In genomic region chr12:69348162-69348938, GRCh38 we compare ENCODE assay signal across 11 cellular contexts. TPM values are rescaled to one million over a fixed set of nuclear protein-coding genes. Genes with fewer than 3 reads are reported as not detected.
DNase-seq lines count a peak whose midpoint lies in the region; FAIRE-seq and TF ChIP-seq lines count a peak whose summit lies in the region.
"Had no signal": no experiment of that assay in that cellular context is flagged by ENCODE, and none has a peak within 500 bp of the region (broad histone marks: within the 10 kb centered on the region; RNA-seq: fewer than 3 reads in every experiment).

TSS of gene LYZ (plus strand) at chr12:69348381. CDS start at chr12:69348409, 28 bp downstream.

- peaks cover 27% of the 10 kb centered on the region for H3K4me1 Mint-ChIP-seq in dendritic cell treated with granulocyte-macrophage colony-stimulating factor and Interleukin-4, amounts not matched to agents 40 ng/mL and 50 ng/mL, for 4 days (ENCODE audit: low read depth)
- H3K4me1 Mint-ChIP-seq in activated CD4-positive, alpha-beta memory T cell treated with anti-CD3 and anti-CD28 coated beads, Interleukin-2, amount 10 ng/mL, durations not matched to agents 7 days and 5 days = peaks cover 5% of the 10 kb centered on the region

- TF ChIP-seq CTCF in NB4 (IDR thresholded peaks at IDR 0.05; ENCODE audit: low read depth, low read length) (no peak), vagina (IDR thresholded peaks at IDR 0.05) (no peak)

- H3K4me3 ChIP-seq in NB4 (ENCODE audit: low read depth, low read length) (peak within 1 kb of the TSS; percentile 75), mucosa of stomach (ENCODE audit: low read length) (peak within 1 kb of the TSS; percentile 31), vagina (no peak within 1 kb of the TSS)

- H3K9me3 ChIP-seq in mucosa of stomach (ENCODE audit: control insufficient read depth, low read length) (no peaks in the 10 kb centered on the region), vagina (no peaks in the 10 kb centered on the region)

- FAIRE-seq in GM19239 (lab: Jason Lieb, UNC) = no peak

- H3K27me3 Mint-ChIP-seq in dendritic cell treated with granulocyte-macrophage colony-stimulating factor and Interleukin-4, amounts not matched to agents 40 ng/mL and 50 ng/mL, for 4 days = no peaks in the 10 kb centered on the region
- peaks cover 2% of the 10 kb centered on the region for H3K27me3 Mint-ChIP-seq in activated CD4-positive, alpha-beta memory T cell treated with anti-CD3 and anti-CD28 coated beads, Interleukin-2, amount 10 ng/mL, durations not matched to agents 7 days and 5 days

- no peak for TF ChIP-seq POLR2A in NB4 (IDR thresholded peaks at IDR 0.05; ENCODE audit: extremely low read depth, insufficient read length)
- TF ChIP-seq POLR2A in vagina (IDR thresholded peaks at IDR 0.05) = no peak

- intact Hi-C loops in dendritic cell treated with granulocyte-macrophage colony-stimulating factor and Interleukin-4, amounts not matched to agents 40 ng/mL and 50 ng/mL, for 4 days (cut with micrococcal nuclease) = loop anchor here (1.0 to 2.0 kb wide), 2 partner anchors 10 to 58 kb away; no protein-coding TSS in a partner anchor
- intact Hi-C loops in vagina (cut with DNase I) = no loop called here

- CTCF ChIA-PET in activated CD4-positive, alpha-beta memory T cell treated with anti-CD3 and anti-CD28 coated beads, Interleukin-2, amount 10 ng/mL, durations not matched to agents 7 days and 5 days (lab: Charles Lee) = interaction anchor here (1.0 to 2.1 kb wide), 5 partner anchors 9 to 192 kb away, joined by 3 to 14 read pairs (median 4); no protein-coding TSS in a partner anchor

- peak within 1 kb of the TSS; percentile 91 for H3K27ac Mint-ChIP-seq in dendritic cell treated with granulocyte-macrophage colony-stimulating factor and Interleukin-4, amounts not matched to agents 40 ng/mL and 50 ng/mL, for 4 days
- no peak within 1 kb of the TSS for H3K27ac Mint-ChIP-seq in activated CD4-positive, alpha-beta memory T cell treated with anti-CD3 and anti-CD28 coated beads, Interleukin-2, amount 10 ng/mL, durations not matched to agents 7 days and 5 days

- no peaks in the 10 kb centered on the region for H3K9me3 Mint-ChIP-seq in dendritic cell treated with granulocyte-macrophage colony-stimulating factor and Interleukin-4, amounts not matched to agents 40 ng/mL and 50 ng/mL, for 4 days
- H3K9me3 Mint-ChIP-seq in activated CD4-positive, alpha-beta memory T cell treated with anti-CD3 and anti-CD28 coated beads, Interleukin-2, amount 10 ng/mL, durations not matched to agents 7 days and 5 days = no peaks in the 10 kb centered on the region

- POLR2A ChIA-PET in activated CD4-positive, alpha-beta memory T cell treated with anti-CD3 and anti-CD28 coated beads, Interleukin-2, amount 10 ng/mL, durations not matched to agents 7 days and 5 days (lab: Charles Lee) = interaction anchor here (1.0 to 2.7 kb wide), 2 partner anchors 9 to 18 kb away, joined by 5 to 9 read pairs; no protein-coding TSS in a partner anchor

- no peak within 1 kb of the TSS for H3K27ac ChIP-seq in vagina
- H3K27ac ChIP-seq: RWPE1 had no signal

- no peaks in the 10 kb centered on the region for H3K27me3 ChIP-seq in mucosa of stomach (ENCODE audit: control insufficient read depth, insufficient read depth, low read length)
- no peaks in the 10 kb centered on the region for H3K27me3 ChIP-seq in vagina

- peak within 1 kb of the TSS; percentile 92 for H3K9ac ChIP-seq in mucosa of stomach (ENCODE audit: low read length)

- H3K4me1 ChIP-seq in mucosa of stomach (ENCODE audit: control insufficient read depth, insufficient read depth, low read length) (peaks cover 35% of the 10 kb centered on the region), vagina (no peaks in the 10 kb centered on the region)

- DNase-seq in NB4 (ENCODE audit: low read depth) (peak; percentile 89), vagina (ENCODE audit: extremely low spot score in 2 of 2) (no peak), activated gamma-delta T cell (lab: John Stamatoyannopoulos, UW) (no peak), GM19239 (ENCODE audit: insufficient read length, low spot score) (no peak)
- no peak for DNase-seq in activated CD4-positive, alpha-beta memory T cell treated with anti-CD3 and anti-CD28 coated beads, Interleukin-2, amount 10 ng/mL, durations not matched to agents 7 days and 5 days
- DNase-seq: NCI-H187 treated with DMSO at 0.1 percent for 48 hours had no signal

- peaks cover 31% of the 10 kb centered on the region for H3K36me3 Mint-ChIP-seq in dendritic cell treated with granulocyte-macrophage colony-stimulating factor and Interleukin-4, amounts not matched to agents 40 ng/mL and 50 ng/mL, for 4 days (ENCODE audit: low read depth)
- H3K36me3 Mint-ChIP-seq in activated CD4-positive, alpha-beta memory T cell treated with anti-CD3 and anti-CD28 coated beads, Interleukin-2, amount 10 ng/mL, durations not matched to agents 7 days and 5 days (ENCODE audit: low read depth) = no peaks in the 10 kb centered on the region

- H3K36me3 ChIP-seq in mucosa of stomach (ENCODE audit: control insufficient read depth, insufficient read depth, low read length) = no peaks in the 10 kb centered on the region
- H3K36me3 ChIP-seq in vagina = no peaks in the 10 kb centered on the region

- peak within 1 kb of the TSS; percentile 91 for H3K4me3 Mint-ChIP-seq in dendritic cell treated with granulocyte-macrophage colony-stimulating factor and Interleukin-4, amounts not matched to agents 40 ng/mL and 50 ng/mL, for 4 days
- H3K4me3 Mint-ChIP-seq in activated CD4-positive, alpha-beta memory T cell treated with anti-CD3 and anti-CD28 coated beads, Interleukin-2, amount 10 ng/mL, durations not matched to agents 7 days and 5 days = no peak within 1 kb of the TSS

RNA-seq across cellular contexts. Expression of gene LYZ, which starts in this region (rescaled TPM):
- total RNA-seq in vagina = 15.2 TPM
- total RNA-seq in activated CD4-positive, alpha-beta memory T cell treated with anti-CD3 and anti-CD28 coated beads, Interleukin-2, amount 10 ng/mL, durations not matched to agents 7 days and 5 days = under 1 TPM; 0.48 to 0.50 TPM
- total RNA-seq: activated CD8-positive, alpha-beta memory T cell treated with anti-CD3 and anti-CD28 coated beads for 36 hours; myocyte had no signal

Comparison
In these comparisons a context has a peak if more than half of its experiments do, and no peak if none do; other contexts are left out.
1. RNA of gene LYZ (total RNA-seq): 15.2 TPM in vagina (single experiment); 0.48 to 0.50 TPM in activated CD4-positive, alpha-beta memory T cell treated with anti-CD3 and anti-CD28 coated beads, Interleukin-2, amount 10 ng/mL, durations not matched to agents 7 days and 5 days; every median in the first group is over 10 times any median in the second.
2. H3K4me3 ChIP-seq: peak in NB4 (single experiment) and mucosa of stomach (single experiment); none in vagina (0 of 2).